14 cellular contexts compared by ENCODE assay signal in genomic region chr6:36662827-36663256, GRCh38. TPM values are rescaled to one million over a fixed set of nuclear protein-coding genes. Genes with fewer than 3 reads are reported as not detected.
DNase-seq lines count a peak whose midpoint lies in the region; TF ChIP-seq lines count a peak whose summit lies in the region.
"Had no signal": no experiment of that assay in that cellular context is flagged by ENCODE, and none has a peak within 500 bp of the region (broad histone marks: within the 10 kb centered on the region; RNA-seq: fewer than 3 reads in every experiment).

No MANE protein-coding gene starts in this region.

- intact Hi-C loops in prostate gland (cut with DNase I) (no loop called here), Caco-2 (cut with micrococcal nuclease; ENCODE audit: unreplicated experiment) (no loop called here)

- H3K4me2 ChIP-seq in OCI-LY1 (ENCODE audit: low read length): peak overlapping the region; percentile 16; the same call in 1 of the 2 replicates

- CTCF ChIA-PET in Caco-2 (lab: Charles Lee): interaction anchor here (1.2 kb wide), 1 partner anchor 18 kb away, joined by 3 read pairs; no protein-coding TSS in a partner anchor

- peaks cover 74% of the 10 kb centered on the region for H3K4me1 ChIP-seq in OCI-LY1 (ENCODE audit: insufficient read depth, low read length, severe bottlenecking)
- no peaks in the 10 kb centered on the region for H3K4me1 ChIP-seq in prostate gland (replicated peaks)
- H3K4me1 ChIP-seq in Caco-2: no peaks in the 10 kb centered on the region

- no peaks in the 10 kb centered on the region for H3K4me1 Mint-ChIP-seq in Caco-2 (ENCODE audit: low read depth, unreplicated experiment)

- H3F3A ChIP-seq in OCI-LY1 (ENCODE audit: insufficient read depth, low read length): no peaks in the 10 kb centered on the region

- 51% methylated on average over 6 of the region's 6 CpGs for WGBS in prostate gland

- H3K9me3 ChIP-seq in OCI-LY1 (ENCODE audit: low read length): no peaks in the 10 kb centered on the region
- no peaks in the 10 kb centered on the region for H3K9me3 ChIP-seq in prostate gland
- H3K9me3 ChIP-seq in Caco-2: no peaks in the 10 kb centered on the region

- no peak for TF ChIP-seq POLR2A in prostate gland (IDR thresholded peaks at IDR 0.05)

- H3K36me3 Mint-ChIP-seq in Caco-2 (ENCODE audit: insufficient read depth, unreplicated experiment): no peaks in the 10 kb centered on the region

- H3K9me3 Mint-ChIP-seq in Caco-2 (ENCODE audit: unreplicated experiment): no peaks in the 10 kb centered on the region

- peak; percentile 16 for DNase-seq in NCI-H345 (lab: John Stamatoyannopoulos, UW)
- no peak for DNase-seq in NCI-H345 treated with DMSO at 0.1 percent for 48 hours (lab: John Stamatoyannopoulos, UW; ENCODE audit: unreplicated experiment)
- DNase-seq in effector CD8-positive, alpha-beta T cell (lab: John Stamatoyannopoulos, UW): peak; percentile 13
- DNase-seq in prostate gland (ENCODE audit: low spot score): peak; percentile 36
- no peak for DNase-seq in SIG-M5 treated with dmso at 0.1 percent for 504 hours (lab: John Stamatoyannopoulos, UW; ENCODE audit: unreplicated experiment)
- no peak for DNase-seq in OCI-M1 (lab: John Stamatoyannopoulos, UW)
- DNase-seq in Caco-2: no peak
- DNase-seq: cortex of kidney; NCI-H1105 treated with DMSO at 0.1 percent for 48 hours; NCI-H510A; Right ventricle myocardium superior; stimulated activated CD8-positive, alpha-beta memory T cell treated with anti-CD3 and anti-CD28 coated beads, Interleukin-4, amount 100 ng/mL, for 48 hours had no signal

- H3K4me3 Mint-ChIP-seq in Caco-2 (ENCODE audit: unreplicated experiment): no peak overlapping the region

- no peaks in the 10 kb centered on the region for H4K20me1 ChIP-seq in OCI-LY1 (ENCODE audit: insufficient read depth, low read length)

- POLR2A ChIA-PET in Caco-2 (lab: Charles Lee): no interaction called here

- TF ChIP-seq CTCF in OCI-LY1 (IDR thresholded peaks at IDR 0.05; ENCODE audit: low read length) (no peak), prostate gland (IDR thresholded peaks at IDR 0.05) (no peak), Caco-2 (IDR thresholded peaks at IDR 0.05; ENCODE audit: insufficient read depth in 1 of 2, low read depth in 1 of 2, low read length in 1 of 2, severe bottlenecking in 1 of 2, unreplicated experiment in 1 of 2) (no peak)

- no peak overlapping the region for H3K27ac Mint-ChIP-seq in Caco-2 (ENCODE audit: unreplicated experiment)
- H3K27ac Mint-ChIP-seq: progenitor cell of endocrine pancreas had no signal

- peak overlapping the region; percentile 51 for H3K27ac ChIP-seq in OCI-LY1 (ENCODE audit: low read depth, low read length, poor library complexity, severe bottlenecking)
- H3K27ac ChIP-seq in prostate gland: no peak overlapping the region

- no peak overlapping the region for H3K4me3 ChIP-seq in OCI-LY1 (ENCODE audit: low read depth, low read length, poor library complexity, severe bottlenecking)
- H3K4me3 ChIP-seq in prostate gland: no peak overlapping the region
- H3K4me3 ChIP-seq in Caco-2 (ENCODE audit: low read depth, low read length): no peak overlapping the region

- no peaks in the 10 kb centered on the region for H3K79me2 ChIP-seq in OCI-LY1 (ENCODE audit: insufficient read depth, low read length)

- BruUV-seq in Caco-2 (replicated peaks; lab: Mats Ljungman, UMichigan): no TSS peak

- H2AFZ ChIP-seq in OCI-LY1 (ENCODE audit: low read length): no peak overlapping the region

- H3K36me3 ChIP-seq in OCI-LY1 (ENCODE audit: insufficient read depth, low read length) (no peaks in the 10 kb centered on the region), prostate gland (no peaks in the 10 kb centered on the region), Caco-2 (ENCODE audit: control insufficient read depth, insufficient read depth, low read length) (no peaks in the 10 kb centered on the region)

- H3K9ac ChIP-seq in OCI-LY1 (ENCODE audit: low read length): no peak overlapping the region

- H3K27me3 ChIP-seq in OCI-LY1 (ENCODE audit: insufficient read depth, low read length) (no peaks in the 10 kb centered on the region), prostate gland (replicated peaks; ENCODE audit: insufficient read depth) (no peaks in the 10 kb centered on the region), Caco-2 (replicated peaks; ENCODE audit: control insufficient read depth, insufficient read depth, low read length) (no peaks in the 10 kb centered on the region; the same call in 1 of the 2 replicates)

- H3K9me2 ChIP-seq in OCI-LY1 (ENCODE audit: low read depth, low read length): no peaks in the 10 kb centered on the region

- peaks cover 7% of the 10 kb centered on the region for H3K27me3 Mint-ChIP-seq in Caco-2 (ENCODE audit: insufficient read depth, unreplicated experiment)

RNA-seq across cellular contexts. Expression of gene CDKN1A, which starts 15.7 kb away (rescaled TPM):
- total RNA-seq in prostate gland (100 to 1,000 TPM in 1 of 2 donors, 10 to 100 TPM in 1; 69.7 to 148 TPM), Caco-2 (2022) (3.0 and 3.4 TPM in 2 replicates)

RNA-seq across cellular contexts. Expression of gene RAB44, which starts 34.8 kb away (rescaled TPM):
- under 1 TPM; 0.14 to 0.45 TPM for total RNA-seq in prostate gland
- not detected in 2 replicates for total RNA-seq in Caco-2 (2022)
- total RNA-seq: progenitor cell of endocrine pancreas, Right ventricle myocardium superior had no signal

Comparison
In these comparisons a context has a peak if more than half of its experiments do, and no peak if none do; other contexts are left out.
1. DNase-seq: peak in NCI-H345 (single experiment), effector CD8-positive, alpha-beta T cell (single experiment) and prostate gland (single experiment); none in NCI-H345 treated with DMSO at 0.1 percent for 48 hours (single experiment), SIG-M5 treated with dmso at 0.1 percent for 504 hours (single experiment), OCI-M1 (single experiment) and Caco-2 (0 of 2).
2. RNA of gene CDKN1A, which starts 15.7 kb away (total RNA-seq): 69.7 to 148 TPM in prostate gland; 3.0 to 3.4 TPM in Caco-2; every median in the first group is over 10 times any median in the second.